ENCODE assay signal across 8 cellular contexts in genomic region chr2:11945139-11946126, GRCh38.
DNase-seq lines count a peak whose midpoint lies in the region; ATAC-seq and TF ChIP-seq lines count a peak whose summit lies in the region.

No MANE protein-coding gene starts in this region.

- no peaks in the 10 kb centered on the region for H3K9me3 Mint-ChIP-seq in T-helper 2 cell treated with Interferon-gamma antibody and Interleukin-4, amounts not matched to agents 5 μg/mL and 100 μg/mL, for 36 hours
- no peaks in the 10 kb centered on the region for H3K9me3 Mint-ChIP-seq in type B pancreatic cell

- TF ChIP-seq CTCF in type B pancreatic cell (conservative IDR thresholded peaks at IDR 0.05) (no peak), GM13977 (IDR thresholded peaks at IDR 0.05; ENCODE audit: extremely low read depth, insufficient read depth, missing control alignments) (no peak)

- in situ Hi-C loops in GM13977 (cut with MboI; ENCODE audit: low pct_unique_long_range_greater_than_20kb, low sequenced_read_pairs, unreplicated experiment), result no loop called here

- H3K4me3 Mint-ChIP-seq in T-helper 2 cell treated with Interferon-gamma antibody and Interleukin-4, amounts not matched to agents 5 μg/mL and 100 μg/mL, for 36 hours, result peak overlapping the region; percentile 78
- H3K4me3 Mint-ChIP-seq in type B pancreatic cell, result no peak overlapping the region

- peaks cover 10% of the 10 kb centered on the region for H3K4me1 Mint-ChIP-seq in T-helper 2 cell treated with Interferon-gamma antibody and Interleukin-4, amounts not matched to agents 5 μg/mL and 100 μg/mL, for 36 hours (ENCODE audit: low read depth)
- H3K4me1 Mint-ChIP-seq in type B pancreatic cell (ENCODE audit: unreplicated experiment), result peaks cover 5% of the 10 kb centered on the region

- peak in 2 of 3 donors; percentile 6 to 12 for DNase-seq in stimulated activated CD4-positive, alpha-beta T cell treated with anti-CD3 and anti-CD28 coated beads, Interleukin-12 subunit alpha, Interleukin-12 subunit beta, amount 100 ng/mL, for 48 hours (ENCODE audit: low read depth in 2 of 3, low spot score in 1 of 3)
- DNase-seq in stimulated activated CD4-positive, alpha-beta T cell treated with anti-CD3 and anti-CD28 coated beads, Interleukin-4, amount 100 ng/mL, for 4 hours, result no peak
- peak; percentile 6 for DNase-seq in T-helper 2 cell treated with Interferon-gamma antibody and Interleukin-4, amounts not matched to agents 5 μg/mL and 100 μg/mL, for 36 hours (ENCODE audit: low spot score)
- peak; percentile 10 for DNase-seq in stromal cell of bone marrow (ENCODE audit: low read depth)
- no peak for DNase-seq in type B pancreatic cell (ENCODE audit: extremely low spot score, unreplicated experiment)
- no peak for DNase-seq in SW480 (ENCODE audit: low spot score)
- DNase-seq in GM13977 (ENCODE audit: low spot score), result no peak

- H3K27ac Mint-ChIP-seq in T-helper 2 cell treated with Interferon-gamma antibody and Interleukin-4, amounts not matched to agents 5 μg/mL and 100 μg/mL, for 36 hours, result peak overlapping the region; percentile 81
- H3K27ac Mint-ChIP-seq in type B pancreatic cell, result no peak overlapping the region

- peaks cover 2% of the 10 kb centered on the region for H3K36me3 Mint-ChIP-seq in T-helper 2 cell treated with Interferon-gamma antibody and Interleukin-4, amounts not matched to agents 5 μg/mL and 100 μg/mL, for 36 hours (ENCODE audit: low read depth)
- no peaks in the 10 kb centered on the region for H3K36me3 Mint-ChIP-seq in type B pancreatic cell

- peaks cover 8% of the 10 kb centered on the region for H3K27me3 Mint-ChIP-seq in T-helper 2 cell treated with Interferon-gamma antibody and Interleukin-4, amounts not matched to agents 5 μg/mL and 100 μg/mL, for 36 hours (ENCODE audit: low read depth)
- no peaks in the 10 kb centered on the region for H3K27me3 Mint-ChIP-seq in type B pancreatic cell

- ATAC-seq in HG03025 (IDR thresholded peaks at IDR 0.05; ENCODE audit: low FRiP score, unreplicated experiment), result peak; percentile 97

Comparison
In these comparisons a context has a peak if more than half of its experiments do, and no peak if none do; other contexts are left out.
1. DNase-seq: peak in stimulated activated CD4-positive, alpha-beta T cell treated with anti-CD3 and anti-CD28 coated beads, Interleukin-12 subunit alpha, Interleukin-12 subunit beta, amount 100 ng/mL, for 48 hours (2 of 3), T-helper 2 cell treated with Interferon-gamma antibody and Interleukin-4, amounts not matched to agents 5 μg/mL and 100 μg/mL, for 36 hours (single experiment) and stromal cell of bone marrow (single experiment); none in stimulated activated CD4-positive, alpha-beta T cell treated with anti-CD3 and anti-CD28 coated beads, Interleukin-4, amount 100 ng/mL, for 4 hours (0 of 2), type B pancreatic cell (single experiment), SW480 (single experiment) and GM13977 (single experiment).